Comparison of ENCODE assay signal across 10 cellular contexts in the genomic region with DNA sequence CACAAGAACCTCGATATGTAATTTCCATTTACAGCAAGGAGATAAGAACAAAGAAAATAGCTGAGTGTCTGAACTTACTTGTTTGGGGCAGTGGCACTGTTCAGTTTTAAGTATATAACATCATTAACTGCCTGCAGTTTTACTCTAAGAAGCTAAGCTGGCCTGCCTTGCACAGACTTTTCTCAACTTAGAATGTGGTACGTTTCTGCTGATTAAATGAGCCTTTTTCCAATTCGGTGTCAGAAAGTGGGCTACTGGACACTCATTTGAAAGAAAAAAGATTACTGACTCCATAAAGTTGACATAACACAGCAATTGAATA. TPM values are rescaled to one million over a fixed set of nuclear protein-coding genes. Genes with fewer than 3 reads are reported as not detected.
DNase-seq lines count a peak whose midpoint lies in the region; TF ChIP-seq lines count a peak whose summit lies in the region.
"Had no signal": no experiment of that assay in that cellular context is flagged by ENCODE, and none has a peak within 500 bp of the region (broad histone marks: within the 10 kb centered on the region; RNA-seq: fewer than 3 reads in every experiment).

No MANE protein-coding gene starts in this region.

- H3K14ac ChIP-seq in trophoblast cell (ENCODE audit: low read length), result no peak overlapping the region

- peak overlapping the region; percentile 83 for H2BK120ac ChIP-seq in trophoblast cell (ENCODE audit: insufficient read depth, low read length, poor library complexity)

- peaks cover 34% of the 10 kb centered on the region for H3K79me2 ChIP-seq in trophoblast cell (ENCODE audit: control insufficient read depth, insufficient read depth, low read length, poor library complexity)

- H3K23ac ChIP-seq in trophoblast cell (ENCODE audit: low read length), result no peak overlapping the region

- H3K27ac ChIP-seq in RWPE1 (peak overlapping the region; percentile 33), trophoblast cell (ENCODE audit: low read depth, low read length) (peak overlapping the region; percentile 93)

- no peaks in the 10 kb centered on the region for H3K27me3 ChIP-seq in trophoblast cell (ENCODE audit: insufficient read depth, low read length)

- H3K4me3 ChIP-seq in epithelial cell of esophagus (ENCODE audit: low read length) (peak overlapping the region; percentile 47), trophoblast cell (ENCODE audit: low read depth, low read length) (no peak overlapping the region)

- H3K79me1 ChIP-seq in trophoblast cell (ENCODE audit: low read length), result peaks cover 67% of the 10 kb centered on the region

- no peak overlapping the region for H2AFZ ChIP-seq in trophoblast cell (ENCODE audit: insufficient read depth, low read length, poor library complexity)

- peak overlapping the region; percentile 78 for H2BK5ac ChIP-seq in trophoblast cell (ENCODE audit: low read depth, low read length, poor library complexity)

- no peak overlapping the region for H3K9ac ChIP-seq in trophoblast cell (ENCODE audit: low read length)

- H4K8ac ChIP-seq in trophoblast cell (ENCODE audit: low read depth, low read length), result peak overlapping the region; percentile 79

- H3K18ac ChIP-seq in trophoblast cell (ENCODE audit: low read length), result no peak overlapping the region

- TF ChIP-seq CTCF in RWPE1 (conservative IDR thresholded peaks at IDR 0.05; ENCODE audit: low read depth) (no peak), epithelial cell of esophagus (IDR thresholded peaks at IDR 0.05; ENCODE audit: insufficient read depth, low read depth, low read length, missing control alignments) (no peak), GM13977 (IDR thresholded peaks at IDR 0.05; ENCODE audit: extremely low read depth, insufficient read depth, missing control alignments) (no peak)

- no peak overlapping the region for H4K91ac ChIP-seq in trophoblast cell (ENCODE audit: low read depth, low read length)

- in situ Hi-C loops in G401 (cut with HindIII; ENCODE audit: low sequenced_read_pairs) (no loop called here), GM13977 (cut with MboI; ENCODE audit: low pct_unique_long_range_greater_than_20kb, low sequenced_read_pairs, unreplicated experiment) (no loop called here)

- H3K9me3 ChIP-seq in trophoblast cell (ENCODE audit: insufficient read depth, low read depth, low read length), result no peaks in the 10 kb centered on the region

- CTCF ChIA-PET in RWPE1 (lab: Yijun Ruan, JAX), result interaction anchor here (0.7 to 2.6 kb wide), 3 partner anchors 30 to 172 kb away, joined by 3 to 13 read pairs (median 3); no protein-coding TSS in a partner anchor

- H2AK5ac ChIP-seq in trophoblast cell (ENCODE audit: low read length), result no peak overlapping the region

- POLR2A ChIA-PET in RWPE1 (lab: Yijun Ruan, JAX; ENCODE audit: low non-redundant PET), result no interaction called here

- peak overlapping the region; percentile 41 for H3K4ac ChIP-seq in trophoblast cell (ENCODE audit: low read depth, low read length)

- H4K12ac ChIP-seq in trophoblast cell (ENCODE audit: low read depth, low read length), result no peak overlapping the region

- WGBS in trophoblast cell (ENCODE audit: extremely low coverage, insufficient coverage, insufficient read length), result no CpG with 5 or more reads among the region's 3 CpGs

- H3K36me3 ChIP-seq in trophoblast cell (ENCODE audit: control insufficient read depth in 1 of 2, insufficient read depth in 2 of 2, low read length in 2 of 2), result no peaks in the 10 kb centered on the region

- DNase-seq in G401 (ENCODE audit: low spot score) (peak; percentile 53), RWPE1 (ENCODE audit: low spot score) (no peak), epithelial cell of esophagus (ENCODE audit: low read depth) (no peak), trophoblast cell (no peak), GM13977 (ENCODE audit: low spot score) (no peak), NK-92 (lab: John Stamatoyannopoulos, UW; ENCODE audit: unreplicated experiment) (no peak), NCI-H128 (lab: John Stamatoyannopoulos, UW; ENCODE audit: unreplicated experiment) (no peak)
- DNase-seq in stimulated activated naive CD4-positive, alpha-beta T cell treated with Interleukin-2 at 50 U/mL for 16 hours (lab: John Stamatoyannopoulos, UW), result no peak
- DNase-seq: cortex of kidney, NCI-H1694 treated with DMSO at 0.1 percent for 48 hours had no signal

- no peak overlapping the region for H2BK12ac ChIP-seq in trophoblast cell (ENCODE audit: low read length)

- peaks cover 38 to 59% of the 10 kb centered on the region in 2 experiments for H3K4me1 ChIP-seq in trophoblast cell (ENCODE audit: control insufficient read depth in 1 of 2, insufficient read depth in 2 of 2, low read length in 2 of 2)

- H3K4me2 ChIP-seq in trophoblast cell (ENCODE audit: low read length), result peak overlapping the region; percentile 21

RNA-seq across cellular contexts. Expression of a gene that starts 2.1 kb away (rescaled TPM):
- total RNA-seq in G401 (2014; rRNA removed; shearing (Covaris generic)), result 21.5 and 24.7 TPM in 2 replicates
- polyA plus RNA-seq in trophoblast cell (2013), result 44.5 and 45.1 TPM in 2 replicates
